25 cellular contexts compared by ENCODE assay signal in genomic region chr20:54539521-54540046, GRCh38.
"Had no signal": no experiment of that assay in that cellular context is flagged by ENCODE, and none has a peak within 500 bp of the region (broad histone marks: within the 10 kb centered on the region; RNA-seq: fewer than 3 reads in every experiment).

No MANE protein-coding gene starts in this region.

- H3K36me3 ChIP-seq: lower lobe of right lung, prostate gland, spleen, suprapubic skin, thoracic aorta, tibial artery, upper lobe of right lung had no signal

- H3K4me3 ChIP-seq: lower lobe of right lung, pancreas, prostate gland, skin epidermis, spleen, suprapubic skin, thoracic aorta, tibial artery, upper lobe of right lung had no signal

- FAIRE-seq: pancreas had no signal

- H3K27ac ChIP-seq: lower lobe of right lung, pancreas, prostate gland, spleen, suprapubic skin, thoracic aorta, tibial artery, upper lobe of right lung had no signal

- H3K9me3 ChIP-seq: pancreas, prostate gland, suprapubic skin, thoracic aorta, tibial artery, upper lobe of right lung had no signal

- ATAC-seq: left lobe of liver; left ventricle myocardium superior; lower lobe of right lung; naive thymus-derived CD8-positive, alpha-beta T cell; pancreas; right cardiac atrium; sciatic nerve; stimulated activated effector memory CD8-positive, alpha-beta T cell treated with anti-CD3 and anti-CD28 coated beads, Interleukin-12 subunit alpha, Interleukin-12 subunit beta, amount 100 ng/mL, for 72 hours; upper lobe of right lung had no signal

- H3K4me1 ChIP-seq: lower lobe of right lung, pancreas, prostate gland, spleen, suprapubic skin, tibial artery, upper lobe of right lung had no signal

- H3K27me3 ChIP-seq: pancreas, spleen, suprapubic skin, tibial artery, upper lobe of right lung had no signal

- DNase-seq: hypothalamus; islet precursor cell; left cardiac atrium; left ventricle myocardium superior; lower lobe of right lung; mammary epithelial cell; mesenchymal stem cell; naive thymus-derived CD8-positive, alpha-beta T cell; nucleus accumbens; pancreas; posterior cingulate gyrus; retina; right cardiac atrium; spleen; stimulated activated CD4-positive, alpha-beta T cell treated with anti-CD3 and anti-CD28 coated beads, Interleukin-4, amount 100 ng/mL, for 24 hours; stimulated activated naive CD4-positive, alpha-beta T cell; tibial artery; upper lobe of right lung had no signal
